In the genomic region with DNA sequence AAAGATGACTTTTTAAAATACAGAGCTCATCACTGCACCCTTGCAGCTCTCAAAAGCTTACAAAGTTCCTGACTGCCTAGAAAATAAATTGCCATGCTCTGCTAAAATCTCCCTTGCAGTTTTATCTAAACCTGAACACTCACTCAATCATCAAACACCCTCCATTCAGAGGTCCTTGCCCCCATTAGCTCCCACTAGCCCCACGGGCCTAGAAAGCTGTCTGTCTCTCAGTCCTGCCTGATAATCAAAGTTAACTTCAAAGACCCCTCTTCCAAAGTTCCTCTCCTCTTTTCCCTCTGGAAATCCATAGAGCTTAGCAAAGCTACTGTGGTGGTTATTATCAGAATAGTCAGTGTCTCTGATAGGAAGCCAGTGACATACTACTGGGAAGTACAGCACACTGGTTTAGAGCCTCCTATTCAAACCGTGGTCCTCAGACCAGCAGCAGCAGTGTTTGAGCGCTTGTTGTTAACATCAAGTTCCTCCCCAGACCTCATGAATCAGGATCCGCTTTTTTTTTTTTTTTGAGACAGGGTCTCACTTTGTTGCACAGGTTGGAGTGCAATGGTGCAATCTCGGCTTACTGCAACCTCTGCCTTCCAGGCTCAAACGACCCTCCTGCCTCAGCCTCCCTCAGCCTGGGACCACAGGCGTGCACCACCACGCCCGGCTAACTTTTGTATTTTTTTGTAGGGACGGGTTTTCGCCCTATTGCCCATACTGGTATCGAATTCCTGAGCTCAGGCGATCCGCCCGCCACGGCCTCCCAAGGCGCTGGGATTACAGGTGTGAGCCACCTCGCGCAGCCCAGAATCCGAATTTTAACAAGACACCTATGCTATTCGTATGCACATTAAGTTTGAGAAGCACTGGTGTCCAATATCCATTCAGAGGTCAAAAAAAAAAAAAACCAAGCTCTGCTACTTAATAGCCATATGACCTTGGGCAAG, we compare ENCODE assay signal across 8 cellular contexts. TPM values are rescaled to one million over a fixed set of nuclear protein-coding genes. Genes with fewer than 3 reads are reported as not detected.
DNase-seq lines count a peak whose midpoint lies in the region; ATAC-seq and TF ChIP-seq lines count a peak whose summit lies in the region.

No MANE protein-coding gene starts in this region.

- H3K4me1 ChIP-seq in liver (ENCODE audit: control insufficient read depth in 4 of 4, insufficient read depth in 4 of 4, low read length in 3 of 4) (peaks cover 12 to 48% (median 23%) of the 10 kb centered on the region in 4 donors), tibial artery (peaks cover 0 to 46% (median 32%) of the 10 kb centered on the region in 4 donors), foreskin keratinocyte (peaks cover 8% of the 10 kb centered on the region)

- intact Hi-C loops in tibial artery (cut with DNase I; ENCODE audit: low total_unique reads): no loop called here

- TF ChIP-seq CTCF in liver (IDR thresholded peaks at IDR 0.05; ENCODE audit: low read depth, low read length, missing input control): no peak
- TF ChIP-seq CTCF in tibial artery (IDR thresholded peaks at IDR 0.05): no peak
- TF ChIP-seq CTCF in foreskin keratinocyte (conservative IDR thresholded peaks at IDR 0.05): no peak

- H3K27ac ChIP-seq in liver (ENCODE audit: low read depth in 1 of 2, low read length in 2 of 2) (peak overlapping the region in 1 of 2 donors; percentile 91), tibial artery (peak overlapping the region; percentile 82 to 87), foreskin keratinocyte (no peak overlapping the region)

- DNase-seq in activated T-cell treated with anti-CD3 and anti-CD28 coated beads, Interleukin-2, amount 50 U/mL, for 24 hours: no peak
- DNase-seq in activated T-cell treated with anti-CD3 and anti-CD28 coated beads, Interleukin-2, amount 50 U/mL, for 48 hours: no peak
- DNase-seq in activated naive CD8-positive, alpha-beta T cell treated with anti-CD3 and anti-CD28 coated beads for 36 hours: no peak
- DNase-seq in tibial artery (no peak), iPS-NIHi7 (ENCODE audit: extremely low spot score) (no peak), foreskin keratinocyte (no peak)

- H3K27ac Mint-ChIP-seq in activated T-cell treated with anti-CD3 and anti-CD28 coated beads, Interleukin-2, amount 50 U/mL, for 24 hours: peak overlapping the region; percentile 91
- H3K27ac Mint-ChIP-seq in activated naive CD8-positive, alpha-beta T cell treated with anti-CD3 and anti-CD28 coated beads for 36 hours: peak overlapping the region; percentile 91

- H3K36me3 Mint-ChIP-seq in activated T-cell treated with anti-CD3 and anti-CD28 coated beads, Interleukin-2, amount 50 U/mL, for 24 hours (ENCODE audit: low read depth): peaks cover 45% of the 10 kb centered on the region
- H3K36me3 Mint-ChIP-seq in activated naive CD8-positive, alpha-beta T cell treated with anti-CD3 and anti-CD28 coated beads for 36 hours: peaks cover 4% of the 10 kb centered on the region

- WGBS in liver: 14% methylated on average over 21 of the region's 21 CpGs

- H3K9me3 ChIP-seq in liver (ENCODE audit: control insufficient read depth in 4 of 4, low read length in 3 of 4) (no peaks in the 10 kb centered on the region), tibial artery (no peaks in the 10 kb centered on the region)

- peaks cover 54% of the 10 kb centered on the region for H3K4me1 Mint-ChIP-seq in activated T-cell treated with anti-CD3 and anti-CD28 coated beads, Interleukin-2, amount 50 U/mL, for 24 hours (ENCODE audit: low read depth)
- H3K4me1 Mint-ChIP-seq in activated naive CD8-positive, alpha-beta T cell treated with anti-CD3 and anti-CD28 coated beads for 36 hours: peaks cover 44% of the 10 kb centered on the region

- no peak for TF ChIP-seq RAD21 in liver (IDR thresholded peaks at IDR 0.05)

- H3K27me3 ChIP-seq in liver (ENCODE audit: control insufficient read depth in 4 of 4, insufficient read depth in 4 of 4, low read length in 3 of 4): no peaks in the 10 kb centered on the region
- no peaks in the 10 kb centered on the region for H3K27me3 ChIP-seq in tibial artery
- H3K27me3 ChIP-seq in foreskin keratinocyte: no peaks in the 10 kb centered on the region

- H3K4me3 ChIP-seq in liver (ENCODE audit: low read depth in 1 of 3, low read length in 3 of 3): peak overlapping the region; percentile 81 to 92 (median 91)
- peak overlapping the region; percentile 90 for H3K4me3 ChIP-seq in tibial artery

- H3K9me3 Mint-ChIP-seq in activated T-cell treated with anti-CD3 and anti-CD28 coated beads, Interleukin-2, amount 50 U/mL, for 24 hours: no peaks in the 10 kb centered on the region
- no peaks in the 10 kb centered on the region for H3K9me3 Mint-ChIP-seq in activated naive CD8-positive, alpha-beta T cell treated with anti-CD3 and anti-CD28 coated beads for 36 hours

- H3K4me3 Mint-ChIP-seq in activated T-cell treated with anti-CD3 and anti-CD28 coated beads, Interleukin-2, amount 50 U/mL, for 24 hours: peak overlapping the region; percentile 91
- H3K4me3 Mint-ChIP-seq in activated naive CD8-positive, alpha-beta T cell treated with anti-CD3 and anti-CD28 coated beads for 36 hours: peak overlapping the region; percentile 90

- H3K27me3 Mint-ChIP-seq in activated T-cell treated with anti-CD3 and anti-CD28 coated beads, Interleukin-2, amount 50 U/mL, for 24 hours: no peaks in the 10 kb centered on the region
- H3K27me3 Mint-ChIP-seq in activated naive CD8-positive, alpha-beta T cell treated with anti-CD3 and anti-CD28 coated beads for 36 hours: no peaks in the 10 kb centered on the region

- ATAC-seq in foreskin keratinocyte (no peak), GM18870 (IDR thresholded peaks at IDR 0.05; ENCODE audit: unreplicated experiment) (no peak)

- H3K36me3 ChIP-seq in liver (ENCODE audit: control insufficient read depth in 4 of 4, insufficient read depth in 3 of 4, low read depth in 1 of 4, low read length in 3 of 4) (no peaks in the 10 kb centered on the region), tibial artery (no peaks in the 10 kb centered on the region)

- H3K9ac ChIP-seq in liver (ENCODE audit: low read depth in 1 of 2, low read length in 2 of 2): peak overlapping the region; percentile 83 to 95

TF ChIP-seq in liver, 16 proteins besides CTCF, POLR2A, EP300 and RAD21 (continues in another document):
- no peak for TF ChIP-seq FOXA2 (IDR thresholded peaks at IDR 0.05)
- TF ChIP-seq, protein P1, sequence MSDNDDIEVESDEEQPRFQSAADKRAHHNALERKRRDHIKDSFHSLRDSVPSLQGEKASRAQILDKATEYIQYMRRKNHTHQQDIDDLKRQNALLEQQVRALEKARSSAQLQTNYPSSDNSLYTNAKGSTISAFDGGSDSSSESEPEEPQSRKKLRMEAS (IDR thresholded peaks at IDR 0.05): no peak
- no peak for TF ChIP-seq SP1 (IDR thresholded peaks at IDR 0.05)
- no peak for TF ChIP-seq FOXA1 (IDR thresholded peaks at IDR 0.05)
- no peak for TF ChIP-seq NR2F2 (IDR thresholded peaks at IDR 0.05)
- TF ChIP-seq HNF4A (conservative IDR thresholded peaks at IDR 0.05): no peak
- no peak for TF ChIP-seq JUND (IDR thresholded peaks at IDR 0.05)
- TF ChIP-seq, protein P2, sequence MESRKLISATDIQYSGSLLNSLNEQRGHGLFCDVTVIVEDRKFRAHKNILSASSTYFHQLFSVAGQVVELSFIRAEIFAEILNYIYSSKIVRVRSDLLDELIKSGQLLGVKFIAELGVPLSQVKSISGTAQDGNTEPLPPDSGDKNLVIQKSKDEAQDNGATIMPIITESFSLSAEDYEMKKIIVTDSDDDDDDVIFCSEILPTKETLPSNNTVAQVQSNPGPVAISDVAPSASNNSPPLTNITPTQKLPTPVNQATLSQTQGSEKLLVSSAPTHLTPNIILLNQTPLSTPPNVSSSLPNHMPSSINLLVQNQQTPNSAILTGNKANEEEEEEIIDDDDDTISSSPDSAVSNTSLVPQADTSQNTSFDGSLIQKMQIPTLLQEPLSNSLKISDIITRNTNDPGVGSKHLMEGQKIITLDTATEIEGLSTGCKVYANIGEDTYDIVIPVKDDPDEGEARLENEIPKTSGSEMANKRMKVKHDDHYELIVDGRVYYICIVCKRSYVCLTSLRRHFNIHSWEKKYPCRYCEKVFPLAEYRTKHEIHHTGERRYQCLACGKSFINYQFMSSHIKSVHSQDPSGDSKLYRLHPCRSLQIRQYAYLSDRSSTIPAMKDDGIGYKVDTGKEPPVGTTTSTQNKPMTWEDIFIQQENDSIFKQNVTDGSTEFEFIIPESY (IDR thresholded peaks at IDR 0.05): no peak
- TF ChIP-seq YY1 (IDR thresholded peaks at IDR 0.05): no peak
- TF ChIP-seq RXRA (IDR thresholded peaks at IDR 0.05): no peak

RNA-seq across cellular contexts. Expression of a gene that starts 1.2 kb away (rescaled TPM):
- total RNA-seq in activated naive CD8-positive, alpha-beta T cell treated with anti-CD3 and anti-CD28 coated beads for 36 hours: 100 to 1,000 TPM; 196 to 211 TPM
- total RNA-seq in liver: 100 to 1,000 TPM in 1 of 2 donors, 10 to 100 TPM in 1; 86.9 to 142 TPM
- polyA plus RNA-seq in liver: 100 to 1,000 TPM; 256 to 783 TPM
- total RNA-seq in foreskin keratinocyte: 232 TPM in 2 replicates
- 308 and 316 TPM in 2 replicates for polyA plus RNA-seq in foreskin keratinocyte

RNA-seq across cellular contexts. Expression of a gene that starts 14.8 kb away (rescaled TPM):
- total RNA-seq in activated naive CD8-positive, alpha-beta T cell treated with anti-CD3 and anti-CD28 coated beads for 36 hours: not detected
- total RNA-seq in liver (10 to 100 TPM in 1 of 2 donors, not detected in 1; 30.9 TPM), foreskin keratinocyte (not detected in 2 replicates)
- polyA plus RNA-seq in liver (10 to 100 TPM; 51.1 to 90.1 TPM), foreskin keratinocyte (not detected in 2 replicates)

RNA-seq across cellular contexts. Expression of a gene that starts 55.4 kb away (rescaled TPM):
- total RNA-seq in activated naive CD8-positive, alpha-beta T cell treated with anti-CD3 and anti-CD28 coated beads for 36 hours: under 1 TPM; 0.12 to 0.50 TPM
- total RNA-seq in liver (1 to 10 TPM in 1 of 2 donors, under 1 TPM in 1; 0.70 to 6.2 TPM), foreskin keratinocyte (11.2 and 12.8 TPM in 2 replicates)
- polyA plus RNA-seq in liver (1 to 10 TPM; 7.2 to 7.3 TPM), foreskin keratinocyte (10.5 and 12.7 TPM in 2 replicates)
